33 cellular contexts compared by ENCODE assay signal in genomic region chr5:168829044-168829443, GRCh38.
"Had no signal": no experiment of that assay in that cellular context is flagged by ENCODE, and none has a peak within 500 bp of the region (broad histone marks: within the 10 kb centered on the region; RNA-seq: fewer than 3 reads in every experiment).

No MANE protein-coding gene starts in this region.

- H3K4me3 ChIP-seq: coronary artery, dorsolateral prefrontal cortex had no signal

- H3K27ac Mint-ChIP-seq: activated B cell treated with CpG ODN at 0.5 μM for 24 hours; activated CD8-positive, alpha-beta T cell treated with anti-CD3 and anti-CD28 coated beads for 36 hours; activated naive CD8-positive, alpha-beta T cell; activated T-helper 17 cell treated with anti-CD3 and anti-CD28 coated beads, Interleukin-2, amount 50 U/mL, for 72 hours; dendritic cell treated with granulocyte-macrophage colony-stimulating factor and Interleukin-4, amounts not matched to agents 40 ng/mL and 50 ng/mL, for 4 days; endodermal cell; T-helper 17 cell; T-helper 2 cell treated with Interferon-gamma antibody and Interleukin-4, amounts not matched to agents 5 μg/mL and 100 μg/mL, for 36 hours had no signal

- DNase-seq: activated B cell treated with CpG ODN at 0.5 μM for 24 hours; activated CD4-positive, alpha-beta T cell treated with anti-CD3 and anti-CD28 coated beads for 48 hours; activated CD4-positive, alpha-beta T cell treated with anti-CD3 and anti-CD28 coated beads, Interleukin-2, amount 50 U/mL, for 1 hour; activated CD4-positive, alpha-beta T cell treated with anti-CD3 and anti-CD28 coated beads, Interleukin-2, amount 50 U/mL, for 48 hours; activated CD8-positive, alpha-beta memory T cell treated with anti-CD3 and anti-CD28 coated beads for 24 hours; activated CD8-positive, alpha-beta T cell treated with anti-CD3 and anti-CD28 coated beads for 36 hours; activated effector memory CD4-positive, alpha-beta T cell treated with Interleukin-2 at 50 U/mL for 16 hours; activated gamma-delta T cell treated with Interleukin-2 at 50 U/mL for 16 hours; activated naive CD4-positive, alpha-beta T cell treated with anti-CD3 and anti-CD28 coated beads, Interleukin-2, amount 50 U/mL, for 16 hours; activated naive CD4-positive, alpha-beta T cell treated with Interleukin-2 at 50 U/mL for 16 hours; activated T-cell treated with anti-CD3 and anti-CD28 coated beads, Interleukin-2, amount 50 U/mL, for 4 hours; amniotic stem cell; anterior cingulate cortex; brain microvascular endothelial cell; central memory CD4-positive, alpha-beta T cell; dorsolateral prefrontal cortex; effector memory CD4-positive, alpha-beta T cell; endodermal cell; foreskin fibroblast; head of caudate nucleus; T-helper 1 cell; T-helper 17 cell; T1000; WERI-Rb-1 had no signal

- H3K27me3 Mint-ChIP-seq: activated CD8-positive, alpha-beta T cell treated with anti-CD3 and anti-CD28 coated beads for 36 hours had no signal

- ATAC-seq: activated CD4-positive, CD25-positive, alpha-beta regulatory T cell treated with anti-CD3 and anti-CD28 coated beads, Interleukin-2, amount 50 U/mL, for 24 hours; activated CD8-positive, alpha-beta T cell treated with anti-CD3 and anti-CD28 coated beads for 36 hours; activated T-cell treated with anti-CD3 and anti-CD28 coated beads, Interleukin-2, amount 50 U/mL, for 4 hours; activated T-helper 17 cell treated with anti-CD3 and anti-CD28 coated beads, Interleukin-2, amount 50 U/mL, for 72 hours; esophagus mucosa; T-helper 17 cell had no signal

- FAIRE-seq: astrocyte, frontal cortex had no signal

- H3K4me3 Mint-ChIP-seq: activated B cell treated with CpG ODN at 0.5 μM for 24 hours; activated CD8-positive, alpha-beta T cell treated with anti-CD3 and anti-CD28 coated beads for 36 hours; activated naive CD8-positive, alpha-beta T cell; activated T-cell treated with anti-CD3 and anti-CD28 coated beads, Interleukin-2, amount 50 U/mL, for 4 hours; activated T-helper 17 cell treated with anti-CD3 and anti-CD28 coated beads, Interleukin-2, amount 50 U/mL, for 72 hours; dendritic cell treated with granulocyte-macrophage colony-stimulating factor and Interleukin-4, amounts not matched to agents 40 ng/mL and 50 ng/mL, for 4 days; endodermal cell; T-helper 17 cell; T-helper 2 cell treated with Interferon-gamma antibody and Interleukin-4, amounts not matched to agents 5 μg/mL and 100 μg/mL, for 36 hours had no signal

- H3K36me3 ChIP-seq: brain microvascular endothelial cell, WERI-Rb-1 had no signal

- H3K4me1 Mint-ChIP-seq: activated B cell treated with CpG ODN at 0.5 μM for 24 hours; activated T-helper 17 cell treated with anti-CD3 and anti-CD28 coated beads, Interleukin-2, amount 50 U/mL, for 72 hours; T-helper 17 cell had no signal

- H3K27ac ChIP-seq: brain microvascular endothelial cell, coronary artery, dorsolateral prefrontal cortex, WERI-Rb-1 had no signal

- H3K36me3 Mint-ChIP-seq: activated naive CD8-positive, alpha-beta T cell had no signal

- H3K27me3 ChIP-seq: brain microvascular endothelial cell had no signal

- H3K9me3 Mint-ChIP-seq: activated B cell treated with CpG ODN at 0.5 μM for 24 hours; activated CD8-positive, alpha-beta T cell treated with anti-CD3 and anti-CD28 coated beads for 36 hours; activated T-cell treated with anti-CD3 and anti-CD28 coated beads, Interleukin-2, amount 50 U/mL, for 4 hours; activated T-helper 17 cell treated with anti-CD3 and anti-CD28 coated beads, Interleukin-2, amount 50 U/mL, for 72 hours; dendritic cell treated with granulocyte-macrophage colony-stimulating factor and Interleukin-4, amounts not matched to agents 40 ng/mL and 50 ng/mL, for 4 days; endodermal cell; T-helper 2 cell treated with Interferon-gamma antibody and Interleukin-4, amounts not matched to agents 5 μg/mL and 100 μg/mL, for 36 hours had no signal
